In genomic region chr16:77246160-77246559, GRCh38 we compare ENCODE assay signal across 32 cellular contexts. TPM values are rescaled to one million over a fixed set of nuclear protein-coding genes. Genes with fewer than 3 reads are reported as not detected.
"Had no signal": no experiment of that assay in that cellular context is flagged by ENCODE, and none has a peak within 500 bp of the region (broad histone marks: within the 10 kb centered on the region; RNA-seq: fewer than 3 reads in every experiment).

No MANE protein-coding gene starts in this region.

- H3K4me1 ChIP-seq: adrenal gland, ascending aorta, breast epithelium, colonic mucosa, esophagus squamous epithelium, foreskin keratinocyte, gastrocnemius medialis, heart left ventricle had no signal

- H3K9me3 ChIP-seq: adrenal gland, ascending aorta, breast epithelium, colonic mucosa, esophagus squamous epithelium, gastrocnemius medialis, heart left ventricle had no signal

- H3K27ac Mint-ChIP-seq: activated CD4-positive, alpha-beta memory T cell treated with anti-CD3 and anti-CD28 coated beads, Interleukin-2, amount 10 ng/mL, durations not matched to agents 7 days and 5 days; activated CD4-positive, alpha-beta T cell treated with anti-CD3 and anti-CD28 coated beads, Interleukin-2, amount 10 ng/mL, durations not matched to agents 7 days and 5 days; activated naive CD4-positive, alpha-beta T cell treated with anti-CD3 and anti-CD28 coated beads, Interleukin-2, amount 10 ng/mL, durations not matched to agents 7 days and 5 days; activated naive CD8-positive, alpha-beta T cell treated with anti-CD3 and anti-CD28 coated beads for 36 hours; activated naive CD8-positive, alpha-beta T cell treated with anti-CD3 and anti-CD28 coated beads, Interleukin-2, amount 50 U/mL, for 24 hours; activated T-cell treated with anti-CD3 and anti-CD28 coated beads, Interleukin-2, amount 50 U/mL, for 24 hours; activated T-cell treated with anti-CD3 and anti-CD28 coated beads, Interleukin-2, amount 50 U/mL, for 72 hours; brain had no signal

- H3K9me3 Mint-ChIP-seq: activated CD4-positive, alpha-beta memory T cell treated with anti-CD3 and anti-CD28 coated beads, Interleukin-2, amount 10 ng/mL, durations not matched to agents 7 days and 5 days; activated CD4-positive, alpha-beta T cell treated with anti-CD3 and anti-CD28 coated beads, Interleukin-2, amount 10 ng/mL, durations not matched to agents 7 days and 5 days; activated naive CD4-positive, alpha-beta T cell treated with anti-CD3 and anti-CD28 coated beads, Interleukin-2, amount 10 ng/mL, durations not matched to agents 7 days and 5 days; activated naive CD8-positive, alpha-beta T cell treated with anti-CD3 and anti-CD28 coated beads for 36 hours; activated naive CD8-positive, alpha-beta T cell treated with anti-CD3 and anti-CD28 coated beads, Interleukin-2, amount 50 U/mL, for 24 hours; activated T-cell treated with anti-CD3 and anti-CD28 coated beads, Interleukin-2, amount 50 U/mL, for 24 hours had no signal

- H3K4me3 Mint-ChIP-seq: activated CD4-positive, alpha-beta memory T cell treated with anti-CD3 and anti-CD28 coated beads, Interleukin-2, amount 10 ng/mL, durations not matched to agents 7 days and 5 days; activated CD4-positive, alpha-beta T cell treated with anti-CD3 and anti-CD28 coated beads, Interleukin-2, amount 10 ng/mL, durations not matched to agents 7 days and 5 days; activated naive CD4-positive, alpha-beta T cell treated with anti-CD3 and anti-CD28 coated beads, Interleukin-2, amount 10 ng/mL, durations not matched to agents 7 days and 5 days; activated naive CD8-positive, alpha-beta T cell treated with anti-CD3 and anti-CD28 coated beads for 36 hours; activated naive CD8-positive, alpha-beta T cell treated with anti-CD3 and anti-CD28 coated beads, Interleukin-2, amount 50 U/mL, for 24 hours; activated T-cell treated with anti-CD3 and anti-CD28 coated beads, Interleukin-2, amount 50 U/mL, for 24 hours; activated T-cell treated with anti-CD3 and anti-CD28 coated beads, Interleukin-2, amount 50 U/mL, for 72 hours; brain had no signal

- H3K27me3 Mint-ChIP-seq: activated CD4-positive, alpha-beta memory T cell treated with anti-CD3 and anti-CD28 coated beads, Interleukin-2, amount 10 ng/mL, durations not matched to agents 7 days and 5 days; activated CD4-positive, alpha-beta T cell treated with anti-CD3 and anti-CD28 coated beads, Interleukin-2, amount 10 ng/mL, durations not matched to agents 7 days and 5 days; activated naive CD4-positive, alpha-beta T cell treated with anti-CD3 and anti-CD28 coated beads, Interleukin-2, amount 10 ng/mL, durations not matched to agents 7 days and 5 days had no signal

- H3K27ac ChIP-seq: adrenal gland, ascending aorta, breast epithelium, cardiac muscle cell, colonic mucosa, epithelial cell of prostate, esophagus squamous epithelium, foreskin keratinocyte, gastrocnemius medialis, heart left ventricle had no signal

- H3K4me3 ChIP-seq: adrenal gland, ascending aorta, breast epithelium, cardiac muscle cell, colonic mucosa, esophagus squamous epithelium, gastrocnemius medialis, heart left ventricle had no signal

- ATAC-seq: activated naive CD8-positive, alpha-beta T cell treated with anti-CD3 and anti-CD28 coated beads, Interleukin-2, amount 50 U/mL, for 24 hours; activated T-cell treated with anti-CD3 and anti-CD28 coated beads, Interleukin-2, amount 50 U/mL, for 72 hours; foreskin keratinocyte; gastrocnemius medialis; heart left ventricle had no signal

- H3K36me3 ChIP-seq: adrenal gland, ascending aorta, breast epithelium, cardiac muscle cell, colonic mucosa, esophagus squamous epithelium, gastrocnemius medialis, heart left ventricle had no signal

- H3K27me3 ChIP-seq: adrenal gland, ascending aorta, breast epithelium, cardiac muscle cell, colonic mucosa, esophagus squamous epithelium, foreskin keratinocyte, gastrocnemius medialis had no signal

- H3K4me1 Mint-ChIP-seq: activated CD4-positive, alpha-beta memory T cell treated with anti-CD3 and anti-CD28 coated beads, Interleukin-2, amount 10 ng/mL, durations not matched to agents 7 days and 5 days; activated CD4-positive, alpha-beta T cell treated with anti-CD3 and anti-CD28 coated beads, Interleukin-2, amount 10 ng/mL, durations not matched to agents 7 days and 5 days; activated naive CD4-positive, alpha-beta T cell treated with anti-CD3 and anti-CD28 coated beads, Interleukin-2, amount 10 ng/mL, durations not matched to agents 7 days and 5 days; activated naive CD8-positive, alpha-beta T cell treated with anti-CD3 and anti-CD28 coated beads for 36 hours; activated naive CD8-positive, alpha-beta T cell treated with anti-CD3 and anti-CD28 coated beads, Interleukin-2, amount 50 U/mL, for 24 hours; brain had no signal

- DNase-seq: activated CD4-positive, alpha-beta memory T cell treated with anti-CD3 and anti-CD28 coated beads, Interleukin-2, amount 10 ng/mL, durations not matched to agents 7 days and 5 days; activated CD4-positive, alpha-beta T cell treated with anti-CD3 and anti-CD28 coated beads for 1 hour; activated CD4-positive, alpha-beta T cell treated with anti-CD3 and anti-CD28 coated beads for 4 hours; activated CD4-positive, alpha-beta T cell treated with anti-CD3 and anti-CD28 coated beads, Interleukin-2, amount 10 ng/mL, durations not matched to agents 7 days and 5 days; activated CD4-positive, alpha-beta T cell treated with anti-CD3 and anti-CD28 coated beads, Interleukin-2, amount 50 U/mL, for 4 hours; activated CD4-positive, CD25-positive, alpha-beta regulatory T cell; activated CD8-positive, alpha-beta memory T cell treated with anti-CD3 and anti-CD28 coated beads, Interleukin-2, amount 50 U/mL, for 48 hours; activated gamma-delta T cell; activated naive CD4-positive, alpha-beta T cell; activated naive CD4-positive, alpha-beta T cell treated with anti-CD3 and anti-CD28 coated beads, Interleukin-2, amount 10 ng/mL, durations not matched to agents 7 days and 5 days; activated naive CD8-positive, alpha-beta T cell treated with anti-CD3 and anti-CD28 coated beads for 36 hours; activated naive CD8-positive, alpha-beta T cell treated with anti-CD3 and anti-CD28 coated beads, Interleukin-2, amount 50 U/mL, for 24 hours; activated T-cell treated with anti-CD3 and anti-CD28 coated beads for 4 hours; activated T-cell treated with anti-CD3 and anti-CD28 coated beads, Interleukin-2, amount 50 U/mL, for 24 hours; activated T-cell treated with anti-CD3 and anti-CD28 coated beads, Interleukin-2, amount 50 U/mL, for 72 hours; adrenal gland; amygdala; central memory CD4-positive, alpha-beta T cell; cerebellar nuclear complex; colonic mucosa; effector CD8-positive, alpha-beta T cell; esophagus squamous epithelium; foreskin keratinocyte; gastrocnemius medialis; glutamatergic neuron; heart left ventricle; T-helper 2 cell had no signal

- H3K36me3 Mint-ChIP-seq: activated naive CD4-positive, alpha-beta T cell treated with anti-CD3 and anti-CD28 coated beads, Interleukin-2, amount 10 ng/mL, durations not matched to agents 7 days and 5 days; activated naive CD8-positive, alpha-beta T cell treated with anti-CD3 and anti-CD28 coated beads for 36 hours; brain had no signal

RNA-seq across cellular contexts. Expression of gene SYCE1L, which starts 47.0 kb away (rescaled TPM):
- total RNA-seq: ascending aorta, gastrocnemius medialis had no signal
